19 cellular contexts compared by ENCODE assay signal in the genomic region with DNA sequence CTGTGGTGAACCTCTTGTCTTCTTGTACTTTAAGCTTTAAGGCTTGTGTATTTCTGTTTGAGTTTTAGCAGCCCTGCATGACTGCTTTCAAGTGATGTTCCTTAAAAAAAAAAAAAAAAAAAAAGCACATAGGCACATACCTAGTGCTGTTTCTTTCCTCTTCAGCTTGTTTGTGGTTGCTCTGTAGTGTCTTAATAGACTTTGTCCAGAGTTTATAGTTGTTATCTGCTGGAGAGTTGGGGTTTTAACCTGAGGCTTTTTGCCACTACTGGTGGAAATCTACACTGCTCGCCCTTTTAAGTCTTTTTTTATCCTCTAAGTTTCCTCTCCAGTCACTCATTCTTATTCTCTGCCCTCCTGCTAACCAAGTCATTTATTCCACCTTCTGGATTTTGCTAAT. TPM values are rescaled to one million over a fixed set of nuclear protein-coding genes. Genes with fewer than 3 reads are reported as not detected.
DNase-seq lines count a peak whose midpoint lies in the region; ATAC-seq, FAIRE-seq and TF ChIP-seq lines count a peak whose summit lies in the region.
"Had no signal": no experiment of that assay in that cellular context is flagged by ENCODE, and none has a peak within 500 bp of the region (broad histone marks: within the 10 kb centered on the region; RNA-seq: fewer than 3 reads in every experiment).

No MANE protein-coding gene starts in this region.

- H3K4me1 ChIP-seq in hepatocyte (ENCODE audit: insufficient read depth): peaks cover 43% of the 10 kb centered on the region
- H3K4me1 ChIP-seq in small intestine (ENCODE audit: control insufficient read depth in 2 of 2, insufficient read depth in 1 of 2, low read depth in 1 of 2, low read length in 1 of 2): peaks cover 12 to 31% of the 10 kb centered on the region in 2 donors

- H3K36me3 Mint-ChIP-seq in activated naive CD4-positive, alpha-beta T cell treated with anti-CD3 and anti-CD28 coated beads, Interleukin-2, amount 10 ng/mL, durations not matched to agents 7 days and 5 days: peaks cover 5% of the 10 kb centered on the region
- peaks cover 0 to 17% of the 10 kb centered on the region in 2 donors for H3K36me3 Mint-ChIP-seq in activated naive CD4-positive, alpha-beta T cell treated with anti-CD3 and anti-CD28 coated beads, Interleukin-2, amount 50 U/mL, for 72 hours
- no peaks in the 10 kb centered on the region for H3K36me3 Mint-ChIP-seq in T-helper 17 cell (ENCODE audit: low read depth)

- H3K27me3 Mint-ChIP-seq in activated naive CD4-positive, alpha-beta T cell treated with anti-CD3 and anti-CD28 coated beads, Interleukin-2, amount 10 ng/mL, durations not matched to agents 7 days and 5 days: no peaks in the 10 kb centered on the region
- no peaks in the 10 kb centered on the region for H3K27me3 Mint-ChIP-seq in T-helper 17 cell

- H2AFZ ChIP-seq in hepatocyte: no peak overlapping the region

- no peak for FAIRE-seq in small intestine (lab: Jason Lieb, UNC)
- FAIRE-seq: astrocyte had no signal

- peaks cover 98% of the 10 kb centered on the region for H3K79me2 ChIP-seq in hepatocyte

- H3K4me3 Mint-ChIP-seq in activated naive CD4-positive, alpha-beta T cell treated with anti-CD3 and anti-CD28 coated beads, Interleukin-2, amount 10 ng/mL, durations not matched to agents 7 days and 5 days: no peak overlapping the region
- H3K4me3 Mint-ChIP-seq in T-helper 17 cell: peak overlapping the region; percentile 59

- no peaks in the 10 kb centered on the region for H3K9me3 ChIP-seq in T-helper 17 cell (ENCODE audit: control insufficient read depth, low read length, poor library complexity, severe bottlenecking)
- no peaks in the 10 kb centered on the region for H3K9me3 ChIP-seq in hepatocyte (ENCODE audit: low read depth)
- no peaks in the 10 kb centered on the region for H3K9me3 ChIP-seq in small intestine (ENCODE audit: control insufficient read depth, low read depth)
- H3K9me3 ChIP-seq: heart left ventricle, tibial nerve had no signal

- 47% methylated on average over 1 of the region's 1 CpG for WGBS in hepatocyte (ENCODE audit: low lambda C conversion rate, missing lambda C conversion rate)
- 14 to 48% (median 45%) methylated on average over 1 of the region's 1 CpG for WGBS in small intestine, 3 donors

- peaks cover 81% of the 10 kb centered on the region for H4K20me1 ChIP-seq in hepatocyte (ENCODE audit: insufficient read depth, poor library complexity, severe bottlenecking)

- CTCF ChIA-PET in activated naive CD4-positive, alpha-beta T cell treated with anti-CD3 and anti-CD28 coated beads, Interleukin-2, amount 10 ng/mL, durations not matched to agents 7 days and 5 days (lab: Charles Lee): no interaction called here

- peaks cover 37% of the 10 kb centered on the region for H3K4me1 Mint-ChIP-seq in activated naive CD4-positive, alpha-beta T cell treated with anti-CD3 and anti-CD28 coated beads, Interleukin-2, amount 10 ng/mL, durations not matched to agents 7 days and 5 days
- H3K4me1 Mint-ChIP-seq in T-helper 17 cell: peaks cover 63% of the 10 kb centered on the region

- H3K36me3 ChIP-seq in hepatocyte (replicated peaks; ENCODE audit: insufficient read depth, low read depth): no peaks in the 10 kb centered on the region
- H3K36me3 ChIP-seq in small intestine (ENCODE audit: control insufficient read depth in 2 of 2, insufficient read depth in 2 of 2, low read length in 2 of 2): peaks cover 0 to 1% of the 10 kb centered on the region in 2 donors

- no peak for TF ChIP-seq CTCF in hepatocyte (IDR thresholded peaks at IDR 0.05; ENCODE audit: poor library complexity)

- peak overlapping the region; percentile 74 for H3K27ac ChIP-seq in hepatocyte
- H3K27ac ChIP-seq in small intestine (ENCODE audit: low read depth in 1 of 2, low read length in 1 of 2): peak overlapping the region in 1 of 2 donors; percentile 16
- H3K27ac ChIP-seq: heart left ventricle, tibial nerve had no signal

- H3K4me3 ChIP-seq in hepatocyte (no peak overlapping the region), small intestine (ENCODE audit: low read depth in 1 of 2, low read length in 2 of 2) (no peak overlapping the region)
- H3K4me3 ChIP-seq: heart left ventricle, tibial nerve had no signal

- peak overlapping the region; percentile 63 for H3K4me2 ChIP-seq in hepatocyte

- ATAC-seq in activated naive CD4-positive, alpha-beta T cell treated with anti-CD3 and anti-CD28 coated beads, Interleukin-2, amount 50 U/mL, for 72 hours: no peak
- ATAC-seq in T-helper 17 cell: peak; percentile 27
- no peak for ATAC-seq in HG02970 (IDR thresholded peaks at IDR 0.05; ENCODE audit: low FRiP score, unreplicated experiment)
- ATAC-seq in HG02759 (IDR thresholded peaks at IDR 0.05; ENCODE audit: unreplicated experiment): no peak
- ATAC-seq: esophagus mucosa had no signal

- no peaks in the 10 kb centered on the region for H3K9me2 ChIP-seq in hepatocyte (replicated peaks; ENCODE audit: insufficient read depth)

- peak overlapping the region; percentile 78 for H3K27ac Mint-ChIP-seq in activated naive CD4-positive, alpha-beta T cell treated with anti-CD3 and anti-CD28 coated beads, Interleukin-2, amount 10 ng/mL, durations not matched to agents 7 days and 5 days
- no peak overlapping the region for H3K27ac Mint-ChIP-seq in activated naive CD4-positive, alpha-beta T cell treated with anti-CD3 and anti-CD28 coated beads, Interleukin-2, amount 50 U/mL, for 72 hours
- peak overlapping the region; percentile 89 for H3K27ac Mint-ChIP-seq in T-helper 17 cell

- DNase-seq in activated naive CD4-positive, alpha-beta T cell treated with anti-CD3 and anti-CD28 coated beads, Interleukin-2, amount 10 ng/mL, durations not matched to agents 7 days and 5 days: no peak
- no peak for DNase-seq in activated naive CD4-positive, alpha-beta T cell treated with anti-CD3 and anti-CD28 coated beads, Interleukin-2, amount 50 U/mL, for 72 hours (ENCODE audit: low spot score in 2 of 2)
- DNase-seq in T-helper 17 cell (no peak), hepatocyte (ENCODE audit: low spot score) (peak; percentile 11), small intestine (peak; percentile 42), DMS 273 (lab: John Stamatoyannopoulos, UW; ENCODE audit: unreplicated experiment) (no peak)
- DNase-seq: ACHN; activated CD4-positive, CD25-positive, alpha-beta regulatory T cell treated with anti-CD3 and anti-CD28 coated beads, Interleukin-2, amount 50 U/mL, for 72 hours; Calu3; heart left ventricle; kidney glomerular epithelial cell; retina; RPMI8226; stimulated activated CD4-positive, alpha-beta T cell treated with anti-CD3 and anti-CD28 coated beads, Interleukin-1b, Interleukin-23, amount 100 ng/mL, for 48 hours had no signal

- H3K27me3 ChIP-seq in hepatocyte: no peaks in the 10 kb centered on the region
- H3K27me3 ChIP-seq in small intestine (ENCODE audit: control insufficient read depth in 2 of 2, insufficient read depth in 2 of 2, low read length in 2 of 2): no peaks in the 10 kb centered on the region
- H3K27me3 ChIP-seq: heart left ventricle, tibial nerve had no signal

- no peaks in the 10 kb centered on the region for H3K9me3 Mint-ChIP-seq in activated naive CD4-positive, alpha-beta T cell treated with anti-CD3 and anti-CD28 coated beads, Interleukin-2, amount 10 ng/mL, durations not matched to agents 7 days and 5 days
- H3K9me3 Mint-ChIP-seq in activated naive CD4-positive, alpha-beta T cell treated with anti-CD3 and anti-CD28 coated beads, Interleukin-2, amount 50 U/mL, for 72 hours: no peaks in the 10 kb centered on the region

RNA-seq across cellular contexts. Expression of a gene that starts 34.5 kb away (rescaled TPM):
- total RNA-seq in activated naive CD4-positive, alpha-beta T cell treated with anti-CD3 and anti-CD28 coated beads, Interleukin-2, amount 50 U/mL, for 72 hours: 100 to 1,000 TPM in 1 of 2 donors, 10 to 100 TPM in 1; 63.3 to 219 TPM
- total RNA-seq in T-helper 17 cell (10 to 100 TPM; 66.6 to 68.3 TPM), hepatocyte (86.4 and 91.6 TPM in 2 replicates)
- polyA plus RNA-seq in hepatocyte (54.4 and 62.4 TPM in 2 replicates), small intestine (10 to 100 TPM; 45.3 to 59.4 (median 58.4) TPM)

Comparison
In these comparisons a context has a peak if more than half of its experiments do, and no peak if none do; other contexts are left out.
1. H3K27ac Mint-ChIP-seq: peak in activated naive CD4-positive, alpha-beta T cell treated with anti-CD3 and anti-CD28 coated beads, Interleukin-2, amount 10 ng/mL, durations not matched to agents 7 days and 5 days (single experiment) and T-helper 17 cell (single experiment); none in activated naive CD4-positive, alpha-beta T cell treated with anti-CD3 and anti-CD28 coated beads, Interleukin-2, amount 50 U/mL, for 72 hours (0 of 2).
2. DNase-seq: peak in hepatocyte (single experiment) and small intestine (single experiment); none in activated naive CD4-positive, alpha-beta T cell treated with anti-CD3 and anti-CD28 coated beads, Interleukin-2, amount 10 ng/mL, durations not matched to agents 7 days and 5 days (single experiment), activated naive CD4-positive, alpha-beta T cell treated with anti-CD3 and anti-CD28 coated beads, Interleukin-2, amount 50 U/mL, for 72 hours (0 of 2), T-helper 17 cell (0 of 3) and DMS 273 (single experiment).